In genomic region chr1:201828451-201828819, GRCh38 we compare ENCODE assay signal across 9 cellular contexts. TPM values are rescaled to one million over a fixed set of nuclear protein-coding genes. Genes with fewer than 3 reads are reported as not detected.
DNase-seq lines count a peak whose midpoint lies in the region; ATAC-seq and TF ChIP-seq lines count a peak whose summit lies in the region.
"Had no signal": no experiment of that assay in that cellular context is flagged by ENCODE, and none has a peak within 500 bp of the region (broad histone marks: within the 10 kb centered on the region; RNA-seq: fewer than 3 reads in every experiment).

No MANE protein-coding gene starts in this region.

- H3K9me3 Mint-ChIP-seq in WTC11 (no peaks in the 10 kb centered on the region), immature natural killer cell (no peaks in the 10 kb centered on the region)
- H3K9me3 Mint-ChIP-seq: memory B cell had no signal

- POLR2A ChIA-PET in GM10248 (lab: Yijun Ruan, JAX) (no interaction called here), WTC11 (lab: Charles Lee) (no interaction called here)

- TF ChIP-seq EP300 in esophagus muscularis mucosa (IDR thresholded peaks at IDR 0.05), result no peak

- peaks cover 23 to 51% (median 47%) of the 10 kb centered on the region in 4 donors for H3K4me1 ChIP-seq in esophagus muscularis mucosa

- no peaks in the 10 kb centered on the region for H3K9me3 ChIP-seq in esophagus muscularis mucosa

- H3K27ac Mint-ChIP-seq in WTC11 (peak overlapping the region; percentile 92; the same call in 1 of the 2 replicates), immature natural killer cell (peak overlapping the region in 5 of 6 donors; percentile 69 to 95 (median 89))

- H3K36me3 Mint-ChIP-seq in WTC11 (0 out of 2 replicates have a peak, but pooled peaks cover 5% of the 10 kb centered on the region), immature natural killer cell (no peaks in the 10 kb centered on the region)
- H3K36me3 Mint-ChIP-seq: memory B cell had no signal

- TF ChIP-seq POLR2A in esophagus muscularis mucosa (IDR thresholded peaks at IDR 0.05; ENCODE audit: low read depth), result no peak

- H3K36me3 ChIP-seq in esophagus muscularis mucosa, result peaks cover 0 to 6% (median 0%) of the 10 kb centered on the region in 4 donors

- WGBS in esophagus muscularis mucosa, result 63% methylated on average over 3 of the region's 3 CpGs

- no peak for TF ChIP-seq CTCF in GM10248 (IDR thresholded peaks at IDR 0.05; ENCODE audit: control extremely low read depth, extremely low read depth, low read depth, missing control alignments)
- no peak for TF ChIP-seq CTCF in WTC11 (IDR thresholded peaks at IDR 0.05)
- TF ChIP-seq CTCF in esophagus muscularis mucosa (IDR thresholded peaks at IDR 0.05), result no peak

- peak overlapping the region in 2 of 4 donors; percentile 94 to 96 for H3K4me3 ChIP-seq in esophagus muscularis mucosa

- no peak for ATAC-seq in WTC11
- no peak for ATAC-seq in GM18873 (IDR thresholded peaks at IDR 0.05; ENCODE audit: low FRiP score, unreplicated experiment)
- no peak for ATAC-seq in GM18519 (IDR thresholded peaks at IDR 0.05; ENCODE audit: low FRiP score, unreplicated experiment)

- H3K4me3 Mint-ChIP-seq in WTC11 (peak overlapping the region; percentile 98), immature natural killer cell (peak overlapping the region; percentile 15 to 98 (median 92))

- no peaks in the 10 kb centered on the region for H3K27me3 ChIP-seq in esophagus muscularis mucosa

- H3K27ac ChIP-seq in esophagus muscularis mucosa (replicated peaks in 1 of 4), result no peak overlapping the region

- peaks cover 50% of the 10 kb centered on the region for H3K4me1 Mint-ChIP-seq in WTC11
- H3K4me1 Mint-ChIP-seq in immature natural killer cell, result peaks cover 35 to 42% of the 10 kb centered on the region in 2 donors

- intact Hi-C loops in esophagus muscularis mucosa (cut with DNase I), result no loop called here

- H3K27me3 Mint-ChIP-seq in WTC11 (ENCODE audit: low read depth), result no peaks in the 10 kb centered on the region
- H3K27me3 Mint-ChIP-seq in immature natural killer cell (ENCODE audit: low read depth in 3 of 3), result peaks cover 4 to 6% (median 5%) of the 10 kb centered on the region in 3 donors
- H3K27me3 Mint-ChIP-seq: memory B cell had no signal

- CTCF ChIA-PET in GM10248 (lab: Yijun Ruan, JAX), result interaction anchor here (0.7 to 3.8 kb wide), 9 partner anchors 8 to 347 kb away, joined by 3 to 25 read pairs (median 6); partner anchors contain the start of gene RNPEP
- CTCF ChIA-PET in WTC11 (lab: Charles Lee), result interaction anchor here (1.0 to 2.9 kb wide), 6 partner anchors 12 to 316 kb away, joined by 3 to 29 read pairs (median 8); no protein-coding TSS in a partner anchor

- DNase-seq in A172 (ENCODE audit: low spot score) (peak; percentile 15), GM10248 (ENCODE audit: extremely low spot score) (peak; percentile 22), WTC11 (ENCODE audit: low spot score) (no peak), immature natural killer cell (no peak), NCI-H345 (lab: John Stamatoyannopoulos, UW) (no peak), esophagus muscularis mucosa (ENCODE audit: extremely low spot score) (no peak)

TF ChIP-seq in WTC11, 78 proteins besides CTCF, POLR2A, EP300 and RAD21:
- TF ChIP-seq SP1 (CRISPR knock-in tag; conservative IDR thresholded peaks at IDR 0.05), result no peak
- no peak for TF ChIP-seq ZNF416 (CRISPR knock-in tag; IDR thresholded peaks at IDR 0.05)
- TF ChIP-seq NFE2L1 (CRISPR knock-in tag; IDR thresholded peaks at IDR 0.05), result no peak
- TF ChIP-seq ATF6 (CRISPR knock-in tag; IDR thresholded peaks at IDR 0.05), result no peak
- TF ChIP-seq CBFB (CRISPR knock-in tag; IDR thresholded peaks at IDR 0.05; ENCODE audit: low read depth), result no peak
- no peak for TF ChIP-seq SMAD4 (CRISPR knock-in tag; IDR thresholded peaks at IDR 0.05)
- no peak for TF ChIP-seq EMX1 (CRISPR knock-in tag; IDR thresholded peaks at IDR 0.05)
- TF ChIP-seq ZBTB21 (CRISPR knock-in tag; IDR thresholded peaks at IDR 0.05; ENCODE audit: borderline replicate concordance), result no peak
- TF ChIP-seq TEAD4 (CRISPR knock-in tag; IDR thresholded peaks at IDR 0.05), result no peak
- no peak for TF ChIP-seq CREB1 (CRISPR knock-in tag; IDR thresholded peaks at IDR 0.05)
- TF ChIP-seq ZNF532 (CRISPR knock-in tag; IDR thresholded peaks at IDR 0.05; ENCODE audit: borderline replicate concordance), result no peak
- no peak for TF ChIP-seq IRF2 (CRISPR knock-in tag; IDR thresholded peaks at IDR 0.05; ENCODE audit: borderline replicate concordance, low read depth)
- TF ChIP-seq NFYB (CRISPR knock-in tag; conservative IDR thresholded peaks at IDR 0.05; ENCODE audit: low read depth), result no peak
TF ChIP-seq in WTC11: peak in this region for 0.

RNA-seq across cellular contexts. Expression of gene IPO9, which starts 0.5 kb away (rescaled TPM):
- total RNA-seq in A172 (2014; rRNA removed; shearing (Covaris generic)), result 41.4 and 44.7 TPM in 2 replicates
- total RNA-seq in WTC11 (2021), result 94.1 to 98.6 TPM (median 97.2 TPM) in 3 replicates
- 10 to 100 TPM in 2 of 3 donors, 1 to 10 TPM in 1; 4.9 to 31.5 (median 16.3) TPM for polyA plus RNA-seq in immature natural killer cell
- total RNA-seq in esophagus muscularis mucosa, result 10 to 100 TPM; 17.4 to 31.8 (median 23.1) TPM

Comparison
In these comparisons a context has a peak if more than half of its experiments do, and no peak if none do; other contexts are left out.
1. DNase-seq: peak in A172 (single experiment) and GM10248 (single experiment); none in WTC11 (single experiment), immature natural killer cell (0 of 3), NCI-H345 (single experiment) and esophagus muscularis mucosa (single experiment).